Comparison of ENCODE assay signal across 8 cellular contexts in genomic region chr7:2863461-2864066, GRCh38. TPM values are rescaled to one million over a fixed set of nuclear protein-coding genes. Genes with fewer than 3 reads are reported as not detected.
DNase-seq lines count a peak whose midpoint lies in the region; FAIRE-seq and TF ChIP-seq lines count a peak whose summit lies in the region.

No MANE protein-coding gene starts in this region.

- peak; percentile 95 for FAIRE-seq in GM12892 (lab: Jason Lieb, UNC)

- H3K4me1 ChIP-seq in muscle layer of colon (ENCODE audit: insufficient read depth, low read length) (peaks cover 21% of the 10 kb centered on the region), Karpas-422 (ENCODE audit: low read length) (no peaks in the 10 kb centered on the region)

- H3K9me3 ChIP-seq in muscle layer of colon (ENCODE audit: low read length) (no peaks in the 10 kb centered on the region), Karpas-422 (ENCODE audit: low read length) (no peaks in the 10 kb centered on the region)

- H3K9me2 ChIP-seq in Karpas-422 (replicated peaks; ENCODE audit: insufficient read depth, low read length), result no peaks in the 10 kb centered on the region

- no peaks in the 10 kb centered on the region for H3K27me3 ChIP-seq in muscle layer of colon (ENCODE audit: control insufficient read depth in 1 of 2, insufficient read depth in 2 of 2, low read length in 2 of 2)
- H3K27me3 ChIP-seq in Karpas-422 (ENCODE audit: low read length), result no peaks in the 10 kb centered on the region

- TF ChIP-seq CTCF in HFF-Myc (IDR thresholded peaks at IDR 0.05; ENCODE audit: low read depth, low read length, missing control alignments), result no peak

- DNase-seq in GM12892 (ENCODE audit: insufficient read length) (peak; percentile 68), HFF-Myc (ENCODE audit: extremely low read depth, low read depth) (peak; percentile 93), NCI-H146 treated with DMSO at 0.1 percent for 48 hours (lab: John Stamatoyannopoulos, UW; ENCODE audit: unreplicated experiment) (peak; percentile 17), Karpas-422 (no peak)
- DNase-seq in activated CD4-positive, alpha-beta T cell treated with anti-CD3 and anti-CD28 coated beads, Interleukin-2, amount 50 U/mL, for 48 hours, result peak; percentile 76 to 84
- DNase-seq in effector CD8-positive, alpha-beta T cell (lab: John Stamatoyannopoulos, UW), result peak; percentile 12
- peak; percentile 67 to 81 for DNase-seq in stimulated activated CD8-positive, alpha-beta memory T cell treated with anti-CD3 and anti-CD28 coated beads, Interleukin-7, amount 100 ng/mL, for 48 hours (ENCODE audit: extremely low read depth in 1 of 2, low read depth in 1 of 2)

- H3K27ac ChIP-seq in muscle layer of colon (ENCODE audit: low read depth, low read length) (peak overlapping the region; percentile 63), Karpas-422 (ENCODE audit: low read length) (no peak overlapping the region)

- H3K36me3 ChIP-seq in muscle layer of colon (ENCODE audit: insufficient read depth, low read length) (no peaks in the 10 kb centered on the region), Karpas-422 (ENCODE audit: insufficient read depth, low read length) (no peaks in the 10 kb centered on the region)

- H3K9ac ChIP-seq in muscle layer of colon (ENCODE audit: low read length) (no peak overlapping the region), Karpas-422 (ENCODE audit: low read length) (no peak overlapping the region)

- peak; percentile 96 for TF ChIP-seq POLR2A in GM12892 (IDR thresholded peaks at IDR 0.05; ENCODE audit: low read depth, low read length)

- H3K4me3 ChIP-seq in HFF-Myc (replicated peaks; ENCODE audit: low read depth, low read length) (peak overlapping the region; percentile 30), muscle layer of colon (ENCODE audit: low read depth in 1 of 2, low read length in 2 of 2) (no peak overlapping the region), Karpas-422 (ENCODE audit: low read length) (no peak overlapping the region)

- no peak overlapping the region for H3K4me2 ChIP-seq in Karpas-422 (ENCODE audit: low read depth, low read length, poor library complexity, severe bottlenecking)

- H2AFZ ChIP-seq in Karpas-422 (ENCODE audit: low read length), result no peak overlapping the region

- no peaks in the 10 kb centered on the region for H3K79me2 ChIP-seq in Karpas-422 (ENCODE audit: low read length)

- H4K20me1 ChIP-seq in Karpas-422 (ENCODE audit: insufficient read depth, low read depth, low read length), result no peaks in the 10 kb centered on the region

RNA-seq across cellular contexts. Expression of gene GNA12, which starts 19.5 kb away (rescaled TPM):
- polyA plus RNA-seq in GM12892 (2012; ENCODE audit: missing spikeins), result 14.9 TPM
- 3.1 and 8.1 TPM in 2 replicates for total RNA-seq in Karpas-422 (2014; rRNA removed; shearing (Covaris generic); ENCODE audit: low replicate concordance)
